9 cellular contexts compared by ENCODE assay signal in the genomic region with DNA sequence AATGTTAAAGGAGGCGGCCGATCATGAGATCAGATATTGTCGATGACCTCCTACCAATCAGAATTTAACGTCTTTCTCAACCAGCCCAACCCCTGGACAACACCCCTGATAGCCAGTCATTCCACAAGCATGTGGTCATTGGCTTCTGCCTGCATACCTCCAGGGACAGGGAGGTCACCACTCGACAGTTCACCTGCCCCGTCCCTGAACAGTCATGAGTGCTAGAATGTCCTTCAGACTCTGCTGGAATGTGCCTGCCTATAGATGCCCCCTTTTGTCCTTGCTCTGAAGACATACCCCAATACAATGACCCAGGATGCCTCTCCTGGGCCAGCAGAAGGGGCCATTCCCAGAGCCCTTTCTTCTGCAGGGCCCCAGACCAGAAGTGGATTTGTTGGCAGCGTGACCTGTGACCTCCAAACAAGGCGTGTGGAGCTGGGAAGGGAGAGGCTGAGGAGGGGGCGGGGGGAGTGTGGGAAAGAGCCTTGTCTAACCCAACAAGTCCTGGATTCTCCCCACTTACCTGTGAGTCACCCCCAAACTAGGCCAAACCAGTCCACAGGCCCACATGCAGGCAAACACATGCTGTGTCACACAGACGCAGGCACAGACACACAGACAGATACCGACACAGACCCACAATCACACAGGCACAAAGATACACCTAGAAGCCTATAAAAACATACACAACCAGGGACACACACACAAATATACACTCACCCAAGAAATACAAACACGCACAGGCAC. TPM values are rescaled to one million over a fixed set of nuclear protein-coding genes. Genes with fewer than 3 reads are reported as not detected.
A peak's percentile ranks its signal among the peaks of the same experiment; 100 is the strongest.
DNase-seq lines count a peak whose midpoint lies in the region; TF ChIP-seq lines count a peak whose summit lies in the region.
"Had no signal": no experiment of that assay in that cellular context is flagged by ENCODE, and none has a peak within 500 bp of the region (broad histone marks: within the 10 kb centered on the region; RNA-seq: fewer than 3 reads in every experiment).

No MANE protein-coding gene starts in this region.

- H3K79me2 ChIP-seq in osteoblast (ENCODE audit: insufficient read depth, low read length), result no peaks in the 10 kb centered on the region

- H3K9me3 Mint-ChIP-seq in CD8-positive, alpha-beta memory T cell, result no peaks in the 10 kb centered on the region

- TF ChIP-seq CTCF in choroid plexus epithelial cell (conservative IDR thresholded peaks at IDR 0.05; ENCODE audit: low read depth, low read length) (no peak), osteoblast (IDR thresholded peaks at IDR 0.05; ENCODE audit: extremely low read depth, low read depth, low read length) (no peak)

- POLR2A ChIA-PET in CD8-positive, alpha-beta memory T cell (lab: Charles Lee), result no interaction called here

- DNase-seq in HK-2 (ENCODE audit: unreplicated experiment) (peak; percentile 51), choroid plexus epithelial cell (ENCODE audit: low read depth) (peak; percentile 39), osteoblast (ENCODE audit: insufficient read length, low spot score, missing footprints) (peak; percentile 85), NCI-H526 treated with DMSO at 0.1 percent for 48 hours (lab: John Stamatoyannopoulos, UW) (no peak), NCI-H748 (lab: John Stamatoyannopoulos, UW; ENCODE audit: unreplicated experiment) (no peak)
- DNase-seq in CD8-positive, alpha-beta memory T cell, result no peak
- DNase-seq: NCI-H526, stomach had no signal

- H3K4me3 Mint-ChIP-seq in CD8-positive, alpha-beta memory T cell, result no peak overlapping the region

- H3K36me3 Mint-ChIP-seq in CD8-positive, alpha-beta memory T cell, result peaks cover 0 to 4% (median 0%) of the 10 kb centered on the region in 3 donors

- H3K4me3 ChIP-seq in choroid plexus epithelial cell (ENCODE audit: low read depth, low read length) (no peak overlapping the region), osteoblast (ENCODE audit: insufficient read depth, low read length) (no peak overlapping the region)
- no peak overlapping the region for H3K4me3 ChIP-seq in CD8-positive, alpha-beta memory T cell (ENCODE audit: low read length)
- H3K4me3 ChIP-seq: stomach had no signal

- peak overlapping the region; percentile 48 for H3K27ac ChIP-seq in osteoblast (ENCODE audit: low read depth, low read length)
- H3K27ac ChIP-seq in CD8-positive, alpha-beta memory T cell (ENCODE audit: low read depth, low read length), result no peak overlapping the region
- H3K27ac ChIP-seq: stomach had no signal

- H3K4me1 ChIP-seq in osteoblast (ENCODE audit: insufficient read depth, low read length), result peaks cover 22% of the 10 kb centered on the region
- H3K4me1 ChIP-seq in CD8-positive, alpha-beta memory T cell (ENCODE audit: insufficient read depth, low read length), result no peaks in the 10 kb centered on the region

- peaks cover 0 to 3% of the 10 kb centered on the region in 2 donors for H3K27me3 Mint-ChIP-seq in CD8-positive, alpha-beta memory T cell

- no peak overlapping the region for H3K4me2 ChIP-seq in osteoblast (ENCODE audit: insufficient read depth, low read length)

- H3K27ac Mint-ChIP-seq in CD8-positive, alpha-beta memory T cell, result no peak overlapping the region

- CTCF ChIA-PET in CD8-positive, alpha-beta memory T cell (lab: Charles Lee), result interaction anchor here (0.9 to 2.0 kb wide), 4 partner anchors 13 to 65 kb away, joined by 3 to 7 read pairs (median 4); no protein-coding TSS in a partner anchor

- H3K36me3 ChIP-seq in osteoblast (ENCODE audit: insufficient read depth, low read length), result no peaks in the 10 kb centered on the region
- no peaks in the 10 kb centered on the region for H3K36me3 ChIP-seq in CD8-positive, alpha-beta memory T cell (ENCODE audit: insufficient read depth, low read length)
- H3K36me3 ChIP-seq: stomach had no signal

- no peaks in the 10 kb centered on the region for H3K9me3 ChIP-seq in osteoblast (ENCODE audit: low read depth, low read length)
- H3K9me3 ChIP-seq in CD8-positive, alpha-beta memory T cell (ENCODE audit: low read length), result no peaks in the 10 kb centered on the region
- H3K9me3 ChIP-seq: stomach had no signal

- H3K27me3 ChIP-seq in osteoblast (ENCODE audit: insufficient read depth, low read length), result peaks cover 15% of the 10 kb centered on the region
- H3K27me3 ChIP-seq in CD8-positive, alpha-beta memory T cell (ENCODE audit: insufficient read depth, low read length, poor library complexity, severe bottlenecking), result no peaks in the 10 kb centered on the region

- no peaks in the 10 kb centered on the region for H4K20me1 ChIP-seq in osteoblast (ENCODE audit: insufficient read depth, low read length)

- no peak overlapping the region for H2AFZ ChIP-seq in osteoblast (ENCODE audit: low read length)

- peaks cover 0 to 3% (median 3%) of the 10 kb centered on the region in 3 donors for H3K4me1 Mint-ChIP-seq in CD8-positive, alpha-beta memory T cell

RNA-seq across cellular contexts. Expression of gene CRYBG2, which starts 2.2 kb away (rescaled TPM):
- total RNA-seq in osteoblast, result not detected in 2 replicates
- total RNA-seq in CD8-positive, alpha-beta memory T cell, result 1 to 10 TPM in 1 of 2 experiments, under 1 TPM in 1; 0.85 to 1.3 TPM
- polyA plus RNA-seq in CD8-positive, alpha-beta memory T cell, result 1.9 TPM

RNA-seq across cellular contexts. Expression of gene ZNF683, which starts 20.8 kb away (rescaled TPM):
- not detected in 2 replicates for total RNA-seq in osteoblast
- total RNA-seq in CD8-positive, alpha-beta memory T cell, result 1 to 10 TPM; 2.4 to 2.7 TPM
- polyA plus RNA-seq in CD8-positive, alpha-beta memory T cell, result 205 TPM
- total RNA-seq: lower leg skin had no signal

RNA-seq across cellular contexts. Expression of gene CD52, which starts 34.0 kb away (rescaled TPM):
- total RNA-seq in osteoblast, result not detected in 2 replicates
- total RNA-seq in CD8-positive, alpha-beta memory T cell, result 100 to 1,000 TPM; 355 to 388 TPM
- polyA plus RNA-seq in CD8-positive, alpha-beta memory T cell, result 7,622 TPM

RNA-seq across cellular contexts. Expression of gene UBXN11, which starts 45.3 kb away (rescaled TPM):
- 5.8 and 6.2 TPM in 2 replicates for total RNA-seq in osteoblast
- total RNA-seq in CD8-positive, alpha-beta memory T cell, result 10 to 100 TPM; 35.2 to 35.8 TPM
- polyA plus RNA-seq in CD8-positive, alpha-beta memory T cell, result 14.3 TPM

RNA-seq across cellular contexts. Expression of gene LIN28A, which starts 58.9 kb away (rescaled TPM):
- total RNA-seq in osteoblast, result not detected in 2 replicates
- not detected for total RNA-seq in CD8-positive, alpha-beta memory T cell
- not detected for polyA plus RNA-seq in CD8-positive, alpha-beta memory T cell
- total RNA-seq: lower leg skin, stomach had no signal
- polyA plus RNA-seq: stomach had no signal

Comparison
In these comparisons a context has a peak if more than half of its experiments do, and no peak if none do; other contexts are left out.
1. DNase-seq: peak in HK-2 (single experiment), choroid plexus epithelial cell (single experiment) and osteoblast (single experiment); none in NCI-H526 treated with DMSO at 0.1 percent for 48 hours (single experiment), NCI-H748 (single experiment) and CD8-positive, alpha-beta memory T cell (0 of 5).
2. RNA of gene CD52, which starts 34.0 kb away (total RNA-seq): 355 to 388 TPM in CD8-positive, alpha-beta memory T cell; not detected in osteoblast; every median in the first group is over 100 times any median in the second.